Comparison of ENCODE assay signal across 1 cellular context in genomic region chr5:419970-420369, GRCh38.
TF ChIP-seq lines count a peak whose summit lies in the region.

No MANE protein-coding gene starts in this region.

TF ChIP-seq in H1, 55 proteins besides CTCF, POLR2A, EP300 and RAD21:
- TF ChIP-seq SAP30 (IDR thresholded peaks at IDR 0.05; ENCODE audit: insufficient read depth, insufficient replicate concordance, low read length) (no peak), CEBPB (IDR thresholded peaks at IDR 0.05; ENCODE audit: low read depth, low read length) (peak; percentile 75), RNF2 (IDR thresholded peaks at IDR 0.05; ENCODE audit: borderline replicate concordance, low read depth, low read length, missing control alignments, poor library complexity, severe bottlenecking) (no peak)
